Comparison of ENCODE assay signal across 16 cellular contexts in genomic region chr21:42967616-42968015, GRCh38. TPM values are rescaled to one million over a fixed set of nuclear protein-coding genes. Genes with fewer than 3 reads are reported as not detected.
"Had no signal": no experiment of that assay in that cellular context is flagged by ENCODE, and none has a peak within 500 bp of the region (broad histone marks: within the 10 kb centered on the region; RNA-seq: fewer than 3 reads in every experiment).

No MANE protein-coding gene starts in this region.

RNA-seq across cellular contexts. Expression of gene ERVH48-1, which starts 42.2 kb away (rescaled TPM):
- total RNA-seq: natural killer cell treated with Interleukin-12 subunit alpha and Interleukin-12 subunit beta and Interleukin-15 and Interleukin-18, amount 100 ng/mL, for 72 hours; neural crest cell; omental fat pad; osteocyte; posterior vena cava; pulmonary artery endothelial cell; right atrium auricular region; sciatic nerve; subcutaneous adipose tissue; temporal lobe; thoracic aorta; tibial nerve; upper lobe of right lung; urinary bladder; uterus had no signal
- polyA plus RNA-seq: stomach, urinary bladder had no signal
